ENCODE assay signal across 7 cellular contexts in the genomic region with DNA sequence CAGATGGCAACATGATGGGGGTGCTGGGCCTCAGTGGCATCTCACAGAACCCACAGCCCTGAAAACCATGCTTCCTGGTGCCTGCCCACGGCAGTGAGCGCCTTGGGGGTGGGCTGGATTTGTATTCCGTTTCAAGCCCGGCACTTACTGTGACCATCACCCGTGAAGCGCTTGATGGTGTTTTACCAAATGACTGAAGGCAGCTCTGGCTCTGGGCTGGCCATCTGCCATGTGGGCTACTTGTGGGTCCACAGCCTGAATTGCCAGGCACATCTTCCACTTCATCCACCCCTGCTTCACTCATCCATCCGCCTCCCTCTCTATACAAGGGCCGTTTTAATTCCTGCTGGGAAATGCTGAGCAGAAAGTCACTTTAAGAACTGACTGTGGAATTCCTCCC.
"Had no signal": no experiment of that assay in that cellular context is flagged by ENCODE, and none has a peak within 500 bp of the region (broad histone marks: within the 10 kb centered on the region; RNA-seq: fewer than 3 reads in every experiment).

No MANE protein-coding gene starts in this region.

- H3K27ac Mint-ChIP-seq: H9, IgD-negative memory B cell had no signal

- H3K36me3 Mint-ChIP-seq: IgD-negative memory B cell had no signal

- H3K9me3 Mint-ChIP-seq: H9 had no signal

- ATAC-seq: HepG2 had no signal

- H3K4me3 ChIP-seq: GM23248 had no signal

- DNase-seq: GM23248, GOT3, H9, HCEC 1CT, KBM-7 had no signal

- H3K4me1 Mint-ChIP-seq: H9 had no signal

- H3K4me3 Mint-ChIP-seq: H9, IgD-negative memory B cell had no signal
